In the genomic region with DNA sequence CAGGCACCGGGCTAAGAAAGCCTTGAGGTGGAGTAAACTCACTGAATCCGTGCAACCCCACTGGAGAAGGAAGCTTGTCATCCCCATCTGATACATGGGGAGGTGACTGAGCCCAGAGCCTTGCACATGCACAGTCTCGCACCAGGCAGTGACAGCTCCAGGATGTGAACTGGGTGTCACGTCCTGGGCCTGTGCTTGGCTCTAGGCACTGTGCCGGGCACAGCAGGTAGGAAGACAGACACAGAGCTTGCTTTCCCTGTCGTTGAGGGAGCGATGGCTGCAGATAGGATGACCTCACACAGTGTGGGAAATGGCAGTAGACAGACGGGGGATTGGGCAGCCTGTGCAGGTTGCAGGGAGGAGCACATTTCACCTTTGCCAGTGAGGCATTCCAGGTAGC, we compare ENCODE assay signal across 27 cellular contexts. TPM values are rescaled to one million over a fixed set of nuclear protein-coding genes. Genes with fewer than 3 reads are reported as not detected.
DNase-seq lines count a peak whose midpoint lies in the region; ATAC-seq and TF ChIP-seq lines count a peak whose summit lies in the region.
"Had no signal": no experiment of that assay in that cellular context is flagged by ENCODE, and none has a peak within 500 bp of the region (broad histone marks: within the 10 kb centered on the region; RNA-seq: fewer than 3 reads in every experiment).

No MANE protein-coding gene starts in this region.

- H3K27ac ChIP-seq in suprapubic skin (no peak overlapping the region), SK-N-SH (ENCODE audit: low read depth in 2 of 2, low read length in 1 of 2) (no peak overlapping the region)
- H3K27ac ChIP-seq: ascending aorta, neural progenitor cell, thoracic aorta had no signal

- H3K27ac Mint-ChIP-seq in activated naive CD8-positive, alpha-beta T cell treated with anti-CD3 and anti-CD28 coated beads, Interleukin-2, amount 10 ng/mL, durations not matched to agents 7 days and 5 days, result no peak overlapping the region
- no peak overlapping the region for H3K27ac Mint-ChIP-seq in activated naive CD8-positive, alpha-beta T cell treated with anti-CD3 and anti-CD28 coated beads, Interleukin-2, amount 50 U/mL, for 24 hours
- H3K27ac Mint-ChIP-seq in brain, result peak overlapping the region in 3 of 5 experiments; percentile 26 to 90 (median 40)
- H3K27ac Mint-ChIP-seq: activated CD4-positive, alpha-beta T cell treated with anti-CD3 and anti-CD28 coated beads, Interleukin-2, amount 10 ng/mL, durations not matched to agents 7 days and 5 days; activated naive CD4-positive, alpha-beta T cell treated with anti-CD3 and anti-CD28 coated beads, Interleukin-2, amount 50 U/mL, for 24 hours; CD8-positive, alpha-beta T cell; neural progenitor cell; progenitor cell of endocrine pancreas; T-helper 2 cell treated with Interferon-gamma antibody and Interleukin-4, amounts not matched to agents 5 μg/mL and 100 μg/mL, for 36 hours had no signal

- no peak for TF ChIP-seq RAD21 in SK-N-SH (IDR thresholded peaks at IDR 0.05; ENCODE audit: low read length)

- H4K20me1 ChIP-seq in SK-N-SH (ENCODE audit: insufficient read depth), result no peaks in the 10 kb centered on the region

- H3K27me3 ChIP-seq in suprapubic skin (peaks cover 10% of the 10 kb centered on the region), SK-N-SH (ENCODE audit: insufficient read depth) (peaks cover 6% of the 10 kb centered on the region; the same call in 1 of the 2 replicates)
- H3K27me3 ChIP-seq: ascending aorta, neural progenitor cell had no signal

- 31% methylated on average over 8 of the region's 8 CpGs for WGBS in suprapubic skin
- WGBS in SK-N-SH (ENCODE audit: low lambda C conversion rate), result 27% methylated on average over 8 of the region's 8 CpGs

- no peaks in the 10 kb centered on the region for H3K36me3 ChIP-seq in suprapubic skin
- H3K36me3 ChIP-seq in SK-N-SH (replicated peaks in 1 of 2; ENCODE audit: control insufficient read depth in 1 of 2, insufficient read depth in 2 of 2, low read length in 1 of 2), result no peaks in the 10 kb centered on the region
- H3K36me3 ChIP-seq: ascending aorta, neural progenitor cell, thoracic aorta had no signal

- no peak overlapping the region for H3K4me3 Mint-ChIP-seq in activated naive CD8-positive, alpha-beta T cell treated with anti-CD3 and anti-CD28 coated beads, Interleukin-2, amount 10 ng/mL, durations not matched to agents 7 days and 5 days
- no peak overlapping the region for H3K4me3 Mint-ChIP-seq in activated naive CD8-positive, alpha-beta T cell treated with anti-CD3 and anti-CD28 coated beads, Interleukin-2, amount 50 U/mL, for 24 hours
- H3K4me3 Mint-ChIP-seq in brain, result no peak overlapping the region
- H3K4me3 Mint-ChIP-seq: activated CD4-positive, alpha-beta T cell treated with anti-CD3 and anti-CD28 coated beads, Interleukin-2, amount 10 ng/mL, durations not matched to agents 7 days and 5 days; activated naive CD4-positive, alpha-beta T cell treated with anti-CD3 and anti-CD28 coated beads, Interleukin-2, amount 50 U/mL, for 24 hours; CD8-positive, alpha-beta T cell; central memory CD8-positive, alpha-beta T cell; neural progenitor cell; T-helper 2 cell treated with Interferon-gamma antibody and Interleukin-4, amounts not matched to agents 5 μg/mL and 100 μg/mL, for 36 hours had no signal

- ATAC-seq in activated naive CD8-positive, alpha-beta T cell treated with anti-CD3 and anti-CD28 coated beads, Interleukin-2, amount 10 ng/mL, durations not matched to agents 7 days and 5 days (ENCODE audit: low read depth), result no peak
- no peak for ATAC-seq in activated naive CD8-positive, alpha-beta T cell treated with anti-CD3 and anti-CD28 coated beads, Interleukin-2, amount 50 U/mL, for 24 hours
- no peak for ATAC-seq in HG03342 (IDR thresholded peaks at IDR 0.05; ENCODE audit: unreplicated experiment)
- ATAC-seq: CD8-positive, alpha-beta T cell; HepG2; stimulated activated naive CD8-positive, alpha-beta T cell treated with anti-CD3 and anti-CD28 coated beads, Interleukin-15, Interleukin-2, amounts not matched to agents 100 U/mL and 50 U/mL, for 24 hours had no signal

- H3K4me3 ChIP-seq in suprapubic skin, result no peak overlapping the region
- no peak overlapping the region for H3K4me3 ChIP-seq in SK-N-SH (ENCODE audit: low read depth in 2 of 2, low read length in 1 of 2)
- H3K4me3 ChIP-seq: ascending aorta, lung, neural progenitor cell, thoracic aorta had no signal

- POLR2A ChIA-PET in activated naive CD8-positive, alpha-beta T cell treated with anti-CD3 and anti-CD28 coated beads, Interleukin-2, amount 10 ng/mL, durations not matched to agents 7 days and 5 days (lab: Charles Lee), result no interaction called here
- POLR2A ChIA-PET in SK-N-SH (lab: Yijun Ruan, JAX), result no interaction called here

- H3K9me3 Mint-ChIP-seq in activated naive CD8-positive, alpha-beta T cell treated with anti-CD3 and anti-CD28 coated beads, Interleukin-2, amount 10 ng/mL, durations not matched to agents 7 days and 5 days, result no peaks in the 10 kb centered on the region
- no peaks in the 10 kb centered on the region for H3K9me3 Mint-ChIP-seq in activated naive CD8-positive, alpha-beta T cell treated with anti-CD3 and anti-CD28 coated beads, Interleukin-2, amount 50 U/mL, for 24 hours
- peaks cover 0 to 5% (median 0%) of the 10 kb centered on the region in 5 experiments for H3K9me3 Mint-ChIP-seq in brain
- H3K9me3 Mint-ChIP-seq: activated CD4-positive, alpha-beta T cell treated with anti-CD3 and anti-CD28 coated beads, Interleukin-2, amount 10 ng/mL, durations not matched to agents 7 days and 5 days; activated naive CD4-positive, alpha-beta T cell treated with anti-CD3 and anti-CD28 coated beads, Interleukin-2, amount 50 U/mL, for 24 hours; CD8-positive, alpha-beta T cell; central memory CD8-positive, alpha-beta T cell; neural progenitor cell; T-helper 2 cell treated with Interferon-gamma antibody and Interleukin-4, amounts not matched to agents 5 μg/mL and 100 μg/mL, for 36 hours had no signal

- H3K4me1 Mint-ChIP-seq in activated naive CD8-positive, alpha-beta T cell treated with anti-CD3 and anti-CD28 coated beads, Interleukin-2, amount 10 ng/mL, durations not matched to agents 7 days and 5 days, result no peaks in the 10 kb centered on the region
- H3K4me1 Mint-ChIP-seq in activated naive CD8-positive, alpha-beta T cell treated with anti-CD3 and anti-CD28 coated beads, Interleukin-2, amount 50 U/mL, for 24 hours, result no peaks in the 10 kb centered on the region
- peaks cover 33% of the 10 kb centered on the region for H3K4me1 Mint-ChIP-seq in brain
- H3K4me1 Mint-ChIP-seq: activated CD4-positive, alpha-beta T cell treated with anti-CD3 and anti-CD28 coated beads, Interleukin-2, amount 10 ng/mL, durations not matched to agents 7 days and 5 days; activated naive CD4-positive, alpha-beta T cell treated with anti-CD3 and anti-CD28 coated beads, Interleukin-2, amount 50 U/mL, for 24 hours; central memory CD8-positive, alpha-beta T cell had no signal

- no peaks in the 10 kb centered on the region for H3K36me3 Mint-ChIP-seq in activated naive CD8-positive, alpha-beta T cell treated with anti-CD3 and anti-CD28 coated beads, Interleukin-2, amount 10 ng/mL, durations not matched to agents 7 days and 5 days
- no peaks in the 10 kb centered on the region for H3K36me3 Mint-ChIP-seq in activated naive CD8-positive, alpha-beta T cell treated with anti-CD3 and anti-CD28 coated beads, Interleukin-2, amount 50 U/mL, for 24 hours (ENCODE audit: low read depth)
- no peaks in the 10 kb centered on the region for H3K36me3 Mint-ChIP-seq in brain
- H3K36me3 Mint-ChIP-seq: activated naive CD4-positive, alpha-beta T cell treated with anti-CD3 and anti-CD28 coated beads, Interleukin-2, amount 50 U/mL, for 24 hours; CD8-positive, alpha-beta T cell; neural progenitor cell had no signal

- no peak overlapping the region for H3K4me2 ChIP-seq in SK-N-SH
- H3K4me2 ChIP-seq: neural progenitor cell had no signal

- no peak overlapping the region for H3K9ac ChIP-seq in SK-N-SH
- H3K9ac ChIP-seq: neural progenitor cell had no signal

- no peaks in the 10 kb centered on the region for H3K9me2 ChIP-seq in SK-N-SH

- no peak for TF ChIP-seq POLR2A in suprapubic skin (IDR thresholded peaks at IDR 0.05)

- H3K9me3 ChIP-seq in suprapubic skin, result no peaks in the 10 kb centered on the region
- no peaks in the 10 kb centered on the region for H3K9me3 ChIP-seq in SK-N-SH
- H3K9me3 ChIP-seq: ascending aorta, thoracic aorta had no signal

- H3K4me1 ChIP-seq in suprapubic skin (peaks cover 6% of the 10 kb centered on the region), SK-N-SH (ENCODE audit: control insufficient read depth in 1 of 2, insufficient read depth in 2 of 2, low read depth in 1 of 2, low read length in 1 of 2) (no peaks in the 10 kb centered on the region)
- H3K4me1 ChIP-seq: ascending aorta, neural progenitor cell had no signal

- DNase-seq in activated naive CD8-positive, alpha-beta T cell treated with anti-CD3 and anti-CD28 coated beads, Interleukin-2, amount 10 ng/mL, durations not matched to agents 7 days and 5 days, result peak; percentile 4
- no peak for DNase-seq in activated naive CD8-positive, alpha-beta T cell treated with anti-CD3 and anti-CD28 coated beads, Interleukin-2, amount 50 U/mL, for 24 hours
- DNase-seq in mesenteric fat pad (ENCODE audit: low spot score) (peak; percentile 73), suprapubic skin (ENCODE audit: low spot score in 2 of 2) (peak; percentile 33 to 64), SK-N-SH (no peak)
- no peak for DNase-seq in effector CD4-positive, alpha-beta T cell
- DNase-seq: activated CD4-positive, alpha-beta T cell treated with anti-CD3 and anti-CD28 coated beads, Interleukin-2, amount 10 ng/mL, durations not matched to agents 7 days and 5 days; glutamatergic neuron; Karpas-422; MV-4-11; NCI-H1436 treated with DMSO at 0.1 percent for 48 hours; NCI-H446 treated with DMSO at 0.1 percent for 48 hours; SHP77; stimulated activated naive CD8-positive, alpha-beta T cell treated with anti-CD3 and anti-CD28 coated beads, Interleukin-15, Interleukin-2, amounts not matched to agents 100 U/mL and 50 U/mL, for 24 hours had no signal

- H3K79me2 ChIP-seq in SK-N-SH (ENCODE audit: insufficient read depth), result no peaks in the 10 kb centered on the region

- TF ChIP-seq EP300 in suprapubic skin (IDR thresholded peaks at IDR 0.05), result no peak
- no peak for TF ChIP-seq EP300 in SK-N-SH (IDR thresholded peaks at IDR 0.05; ENCODE audit: borderline replicate concordance in 1 of 2, low read depth in 1 of 2, low read length in 1 of 2)

- no peak for TF ChIP-seq CTCF in brain (conservative IDR thresholded peaks at IDR 0.05)
- no peak for TF ChIP-seq CTCF in suprapubic skin (IDR thresholded peaks at IDR 0.05)
- no peak for TF ChIP-seq CTCF in SK-N-SH (IDR thresholded peaks at IDR 0.05)

- CTCF ChIA-PET in SK-N-SH (lab: Yijun Ruan, JAX), result interaction anchor here (1.8 kb wide), 1 partner anchor 82 kb away, joined by 5 read pairs; no protein-coding TSS in a partner anchor

- H3K27me3 Mint-ChIP-seq in activated naive CD8-positive, alpha-beta T cell treated with anti-CD3 and anti-CD28 coated beads, Interleukin-2, amount 10 ng/mL, durations not matched to agents 7 days and 5 days, result peaks cover 11% of the 10 kb centered on the region
- peaks cover 1% of the 10 kb centered on the region for H3K27me3 Mint-ChIP-seq in activated naive CD8-positive, alpha-beta T cell treated with anti-CD3 and anti-CD28 coated beads, Interleukin-2, amount 50 U/mL, for 24 hours
- no peaks in the 10 kb centered on the region for H3K27me3 Mint-ChIP-seq in brain

- no peaks in the 10 kb centered on the region for H3F3A ChIP-seq in SK-N-SH (replicated peaks; ENCODE audit: insufficient read depth)

- H2AFZ ChIP-seq in SK-N-SH (ENCODE audit: low read depth), result no peak overlapping the region
- H2AFZ ChIP-seq: neural progenitor cell had no signal

RNA-seq across cellular contexts. Expression of gene ATP2B2, which starts 12.2 kb away (rescaled TPM):
- not detected for total RNA-seq in activated naive CD8-positive, alpha-beta T cell treated with anti-CD3 and anti-CD28 coated beads, Interleukin-2, amount 10 ng/mL, durations not matched to agents 7 days and 5 days
- polyA plus RNA-seq in brain (ENCODE audit: insufficient read depth, low read depth, low replicate concordance) (13.9 TPM), SK-N-SH (2012; rRNA removed) (0.05 and 0.15 TPM in 2 replicates)
- total RNA-seq in mesenteric fat pad (0.16 TPM), suprapubic skin (1 to 10 TPM in 2 of 4 donors, under 1 TPM in 1, not detected in 1; 0.86 to 2.2 (median 1.0) TPM)
- polyA plus RNA-seq in SK-N-SH (2012; cell fraction: cytosol; rRNA removed), result 0.05 and 0.10 TPM in 2 replicates
- 0.04 and 0.11 TPM in 2 replicates for polyA plus RNA-seq in SK-N-SH (2012; cell fraction: nucleus; rRNA removed)
- total RNA-seq: activated CD4-positive, alpha-beta T cell treated with anti-CD3 and anti-CD28 coated beads, Interleukin-2, amount 10 ng/mL, durations not matched to agents 7 days and 5 days; ascending aorta; CD8-positive, alpha-beta T cell; thoracic aorta had no signal
- polyA plus RNA-seq: keratinocyte, lung had no signal

Comparison
In these comparisons a context has a peak if more than half of its experiments do, and no peak if none do; other contexts are left out.
1. DNase-seq: peak in activated naive CD8-positive, alpha-beta T cell treated with anti-CD3 and anti-CD28 coated beads, Interleukin-2, amount 10 ng/mL, durations not matched to agents 7 days and 5 days (single experiment), mesenteric fat pad (single experiment) and suprapubic skin (2 of 2); none in activated naive CD8-positive, alpha-beta T cell treated with anti-CD3 and anti-CD28 coated beads, Interleukin-2, amount 50 U/mL, for 24 hours (single experiment), SK-N-SH (single experiment) and effector CD4-positive, alpha-beta T cell (single experiment).
2. H3K27ac Mint-ChIP-seq: peak in brain (3 of 5); none in activated naive CD8-positive, alpha-beta T cell treated with anti-CD3 and anti-CD28 coated beads, Interleukin-2, amount 10 ng/mL, durations not matched to agents 7 days and 5 days (single experiment) and activated naive CD8-positive, alpha-beta T cell treated with anti-CD3 and anti-CD28 coated beads, Interleukin-2, amount 50 U/mL, for 24 hours (single experiment).